1 cellular context compared by ENCODE assay signal in the genomic region with DNA sequence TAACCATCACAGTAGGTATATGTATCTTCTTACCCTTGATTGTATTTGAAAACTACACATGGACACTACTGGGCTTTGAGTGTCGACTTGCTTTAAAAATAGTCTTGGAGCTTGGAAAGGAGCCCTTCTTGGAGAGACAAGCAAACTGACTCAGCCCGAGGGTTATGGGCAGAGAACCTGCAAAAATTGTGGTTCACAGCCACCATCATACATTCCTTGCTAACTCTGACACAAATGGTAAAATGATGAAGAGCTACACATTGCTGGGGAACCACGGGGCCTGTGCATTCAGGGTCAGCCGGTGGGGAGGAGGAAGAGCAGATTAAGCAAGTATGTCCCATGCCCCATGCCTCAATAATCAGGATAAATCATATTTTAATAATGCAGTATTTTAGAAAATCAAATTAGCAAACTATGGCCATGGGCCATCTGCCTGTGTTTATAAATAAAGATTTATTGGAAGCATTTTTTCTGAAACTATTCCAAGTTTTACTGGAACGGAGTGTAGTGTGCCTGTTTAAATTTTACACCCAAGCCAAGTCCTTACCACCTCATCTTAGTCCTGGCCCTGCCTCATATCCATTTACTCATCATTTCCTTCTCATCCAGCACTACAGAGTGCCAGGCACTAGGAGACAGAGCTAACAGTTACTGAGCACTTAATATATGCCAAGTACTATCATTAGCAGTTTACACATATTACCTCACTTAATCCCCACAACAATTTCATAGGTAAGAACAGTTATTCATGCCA.
TF ChIP-seq lines count a peak whose summit lies in the region.

No MANE protein-coding gene starts in this region.

TF ChIP-seq in HepG2, 621 proteins besides CTCF, POLR2A, EP300 and RAD21:
- TF ChIP-seq ZNF652 (CRISPR knock-in tag; IDR thresholded peaks at IDR 0.05; ENCODE audit: borderline replicate concordance, low read depth): no peak
- TF ChIP-seq, protein P1, sequence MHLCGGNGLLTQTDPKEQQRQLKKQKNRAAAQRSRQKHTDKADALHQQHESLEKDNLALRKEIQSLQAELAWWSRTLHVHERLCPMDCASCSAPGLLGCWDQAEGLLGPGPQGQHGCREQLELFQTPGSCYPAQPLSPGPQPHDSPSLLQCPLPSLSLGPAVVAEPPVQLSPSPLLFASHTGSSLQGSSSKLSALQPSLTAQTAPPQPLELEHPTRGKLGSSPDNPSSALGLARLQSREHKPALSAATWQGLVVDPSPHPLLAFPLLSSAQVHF (CRISPR knock-in tag; IDR thresholded peaks at IDR 0.05): no peak
- no peak for TF ChIP-seq ZNF143 (CRISPR knock-in tag; IDR thresholded peaks at IDR 0.05)
- TF ChIP-seq ZFP91 (CRISPR knock-in tag; IDR thresholded peaks at IDR 0.05; ENCODE audit: borderline replicate concordance): no peak
- TF ChIP-seq MLLT10 (CRISPR knock-in tag; IDR thresholded peaks at IDR 0.05): no peak
- TF ChIP-seq ZNF772 (CRISPR knock-in tag; IDR thresholded peaks at IDR 0.05): no peak
- TF ChIP-seq SNAI1 (CRISPR knock-in tag; IDR thresholded peaks at IDR 0.05; ENCODE audit: borderline replicate concordance): no peak
- no peak for TF ChIP-seq MAFF (IDR thresholded peaks at IDR 0.05; ENCODE audit: low read depth, low read length)
- TF ChIP-seq EHMT2 (IDR thresholded peaks at IDR 0.05; ENCODE audit: borderline replicate concordance, low read depth, low read length): no peak
- TF ChIP-seq KMT2A (CRISPR knock-in tag; IDR thresholded peaks at IDR 0.05): no peak
- TF ChIP-seq ZNF775 (CRISPR knock-in tag; IDR thresholded peaks at IDR 0.05; ENCODE audit: borderline replicate concordance): no peak
